In genomic region chr1:154627247-154628121, GRCh38 we compare ENCODE assay signal across 1 cellular context.
TF ChIP-seq lines count a peak whose summit lies in the region.

No MANE protein-coding gene starts in this region.

TF ChIP-seq in K562, 482 proteins besides CTCF, POLR2A, EP300 and RAD21 (continued from another document and continues in another):
- TF ChIP-seq TFE3 (CRISPR knock-in tag; IDR thresholded peaks at IDR 0.05) (peak; percentile 95), CTCFL (IDR thresholded peaks at IDR 0.05; ENCODE audit: borderline replicate concordance, insufficient read depth, low read depth, low read length, poor library complexity, severe bottlenecking) (no peak), TRIM24 (IDR thresholded peaks at IDR 0.05) (peak; percentile 81 to 95), MEIS2 (IDR thresholded peaks at IDR 0.05; ENCODE audit: partially characterized antibody) (no peak), IRF9 (tag; IDR thresholded peaks at IDR 0.05) (peak; percentile 63; the same call in 1 of the 2 replicates), TAF1 (IDR thresholded peaks at IDR 0.05; ENCODE audit: control insufficient read depth, extremely low read depth, insufficient read depth, low read length, severe bottlenecking) (peak; percentile 72), TRIM28 (IDR thresholded peaks at IDR 0.05) (peak; percentile 98), TEAD1 (CRISPR knock-in tag; IDR thresholded peaks at IDR 0.05) (peak; percentile 37 to 51; a peak in 1 of 4 replicates), EGR1 (conservative IDR thresholded peaks at IDR 0.05) (peak; percentile 100), AFF1 (IDR thresholded peaks at IDR 0.05; ENCODE audit: low read depth in 1 of 2, partially characterized antibody in 2 of 2) (peak in 1 of 2 experiments; percentile 81), SMAD4 (CRISPR knock-in tag; conservative IDR thresholded peaks at IDR 0.05) (peak; percentile 96), SP1 (CRISPR knock-in tag; IDR thresholded peaks at IDR 0.05) (peak; percentile 21; the same call in 1 of the 2 replicates), KHSRP (IDR thresholded peaks at IDR 0.05) (peak; percentile 81), SAP30 (IDR thresholded peaks at IDR 0.05; ENCODE audit: borderline replicate concordance, insufficient read depth, low read depth, low read length, poor library complexity, severe bottlenecking) (peak; percentile 65), ZNF583 (CRISPR knock-in tag; IDR thresholded peaks at IDR 0.05) (0 out of 2 replicates have a peak, but pooled peaks have one; percentile 17), ATF7 (IDR thresholded peaks at IDR 0.05) (peak; percentile 92), CBX3 (IDR thresholded peaks at IDR 0.05; ENCODE audit: borderline replicate concordance in 1 of 2, low read length in 2 of 2) (peak in 1 of 2 experiments; percentile 92; a peak in 2 of 3 replicates), ZNF318 (IDR thresholded peaks at IDR 0.05; ENCODE audit: borderline replicate concordance in 1 of 2, low read depth in 1 of 2) (no peak), GABPB1 (CRISPR knock-in tag; IDR thresholded peaks at IDR 0.05) (peak; percentile 65; the same call in 1 of the 2 replicates), KAT8 (IDR thresholded peaks at IDR 0.05; ENCODE audit: low read depth) (peak; percentile 63; the same call in 1 of the 2 replicates), TBL1XR1 (IDR thresholded peaks at IDR 0.05; ENCODE audit: low read length in 2 of 2) (peak in 1 of 2 experiments; percentile 43; a peak in 1 of 4 replicates), BRD4 (IDR thresholded peaks at IDR 0.05) (peak; percentile 54; the same call in 1 of the 2 replicates), NKRF (IDR thresholded peaks at IDR 0.05; ENCODE audit: borderline replicate concordance) (peak; percentile 90), LARP7 (IDR thresholded peaks at IDR 0.05) (no peak), HMGXB4 (CRISPR knock-in tag; IDR thresholded peaks at IDR 0.05) (0 out of 2 replicates have a peak, but pooled peaks have one; percentile 51), E2F6 (IDR thresholded peaks at IDR 0.05; ENCODE audit: borderline replicate concordance in 1 of 2, extremely low read depth in 1 of 2, insufficient read depth in 1 of 2, insufficient read length in 1 of 2, low read depth in 1 of 2, low read length in 1 of 2, poor library complexity in 1 of 2, severe bottlenecking in 1 of 2) (peak; percentile 64 to 83), NCOA1 (IDR thresholded peaks at IDR 0.05; ENCODE audit: low read depth) (peak; percentile 40; the same call in 1 of the 2 replicates), ETV1 (tag; conservative IDR thresholded peaks at IDR 0.05; ENCODE audit: low read depth) (peak; percentile 58), E2F1 (CRISPR knock-in tag; IDR thresholded peaks at IDR 0.05) (peak; percentile 30; the same call in 1 of the 2 replicates), POLR2AphosphoS2 (IDR thresholded peaks at IDR 0.05; ENCODE audit: low read length) (no peak)
